Comparison of ENCODE assay signal across 9 cellular contexts in the genomic region with DNA sequence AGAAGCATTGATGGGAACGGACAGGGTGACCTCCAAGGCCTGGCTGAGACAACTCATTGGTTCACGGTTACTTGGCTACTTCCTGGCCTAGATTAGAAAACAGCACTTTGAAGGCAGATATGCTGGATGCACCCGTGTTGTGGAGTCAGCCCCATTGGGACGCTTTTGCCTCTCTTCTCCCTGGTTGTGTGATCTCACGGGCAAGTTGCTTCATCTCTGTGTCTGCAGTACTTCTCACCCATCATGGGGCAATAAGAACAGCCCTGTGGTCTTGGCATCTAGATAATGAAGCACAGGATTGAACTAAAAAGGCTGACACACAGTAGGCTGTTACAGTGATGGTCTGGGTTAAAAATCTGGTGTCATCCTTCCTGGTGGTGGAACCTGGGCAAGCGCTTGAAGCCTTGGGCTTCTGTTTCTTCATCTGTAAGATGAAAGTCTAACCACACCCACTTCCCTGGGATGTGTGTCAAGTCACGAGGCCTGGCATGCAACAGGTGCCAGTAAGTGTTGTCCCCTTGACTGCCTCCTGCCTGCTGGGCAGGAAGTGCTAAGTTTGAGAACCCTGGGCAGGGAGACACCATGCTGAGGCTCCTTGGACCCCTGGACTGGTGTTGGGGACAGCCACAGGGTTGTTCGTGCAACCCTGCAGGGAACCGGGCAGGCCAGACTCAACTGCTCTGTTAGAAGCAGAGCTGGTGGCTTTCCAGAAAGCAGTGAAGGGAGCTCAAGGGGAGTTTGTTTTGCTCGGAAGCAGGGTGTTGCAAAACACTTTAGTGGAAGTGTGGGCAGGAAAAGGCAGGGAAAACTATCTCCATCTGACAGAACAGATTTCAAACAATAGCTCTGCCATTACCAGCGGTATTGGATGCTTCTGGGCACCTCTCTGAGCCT.
DNase-seq lines count a peak whose midpoint lies in the region; ATAC-seq and TF ChIP-seq lines count a peak whose summit lies in the region.
"Had no signal": no experiment of that assay in that cellular context is flagged by ENCODE, and none has a peak within 500 bp of the region (broad histone marks: within the 10 kb centered on the region; RNA-seq: fewer than 3 reads in every experiment).

No MANE protein-coding gene starts in this region.

- in situ Hi-C loops in GM13977 (cut with MboI; ENCODE audit: low pct_unique_long_range_greater_than_20kb, low sequenced_read_pairs, unreplicated experiment) = loop anchor here (25.0 kb wide), 1 partner anchor 234 kb away; no protein-coding TSS in a partner anchor

- peak overlapping the region; percentile 100 for H3K27ac ChIP-seq in neutrophil

- no peak for ATAC-seq in GM21526 (IDR thresholded peaks at IDR 0.05; ENCODE audit: low FRiP score, unreplicated experiment)

- H3K9me3 ChIP-seq in adipocyte (ENCODE audit: control insufficient read depth, low read length) (no peaks in the 10 kb centered on the region), neutrophil (no peaks in the 10 kb centered on the region)

- peaks cover 46% of the 10 kb centered on the region for H3K4me1 ChIP-seq in adipocyte (ENCODE audit: control insufficient read depth, insufficient read depth, low read length)
- H3K4me1 ChIP-seq in neutrophil (ENCODE audit: control insufficient read depth in 1 of 2, insufficient read depth in 1 of 2, low read depth in 1 of 2, low read length in 1 of 2) = peaks cover 85 to 87% of the 10 kb centered on the region in 2 experiments

- TF ChIP-seq CTCF in NB4 (IDR thresholded peaks at IDR 0.05; ENCODE audit: low read depth, low read length) (no peak), neutrophil (IDR thresholded peaks at IDR 0.05) (peak; percentile 50), GM13977 (IDR thresholded peaks at IDR 0.05; ENCODE audit: extremely low read depth, insufficient read depth, missing control alignments) (no peak)

- no peak for TF ChIP-seq POLR2A in NB4 (IDR thresholded peaks at IDR 0.05; ENCODE audit: extremely low read depth, insufficient read length)

- H3K4me3 ChIP-seq in NB4 (ENCODE audit: low read depth, low read length) (no peak overlapping the region), adipocyte (ENCODE audit: low read length) (no peak overlapping the region), neutrophil (ENCODE audit: low read depth in 1 of 2, low read length in 1 of 2) (peak overlapping the region; percentile 42 to 46)

- H3K9ac ChIP-seq in adipocyte (ENCODE audit: low read length) = peak overlapping the region; percentile 17

- DNase-seq in GM03348 (ENCODE audit: low spot score) = peak; percentile 33
- DNase-seq in NB4 (ENCODE audit: low read depth) = peak; percentile 30
- no peak for DNase-seq in adipocyte (ENCODE audit: low read depth)
- DNase-seq in GM13977 (ENCODE audit: low spot score) = no peak
- no peak for DNase-seq in NCI-H510A (lab: John Stamatoyannopoulos, UW)
- no peak for DNase-seq in COLO668 (lab: John Stamatoyannopoulos, UW; ENCODE audit: unreplicated experiment)
- DNase-seq: NCI-H146 had no signal

- H3K27me3 ChIP-seq in adipocyte (replicated peaks; ENCODE audit: control insufficient read depth, insufficient read depth, low read length) (no peaks in the 10 kb centered on the region), neutrophil (peaks cover 10% of the 10 kb centered on the region)

- H3K36me3 ChIP-seq in adipocyte (ENCODE audit: control insufficient read depth, insufficient read depth, low read length, severe bottlenecking) (no peaks in the 10 kb centered on the region), neutrophil (no peaks in the 10 kb centered on the region)

Comparison
In these comparisons a context has a peak if more than half of its experiments do, and no peak if none do; other contexts are left out.
1. DNase-seq: peak in GM03348 (single experiment) and NB4 (single experiment); none in adipocyte (single experiment), GM13977 (single experiment), NCI-H510A (single experiment) and COLO668 (single experiment).
2. H3K4me3 ChIP-seq: peak in neutrophil (2 of 2); none in NB4 (single experiment) and adipocyte (single experiment).